Comparison of ENCODE assay signal across 34 cellular contexts in the genomic region with DNA sequence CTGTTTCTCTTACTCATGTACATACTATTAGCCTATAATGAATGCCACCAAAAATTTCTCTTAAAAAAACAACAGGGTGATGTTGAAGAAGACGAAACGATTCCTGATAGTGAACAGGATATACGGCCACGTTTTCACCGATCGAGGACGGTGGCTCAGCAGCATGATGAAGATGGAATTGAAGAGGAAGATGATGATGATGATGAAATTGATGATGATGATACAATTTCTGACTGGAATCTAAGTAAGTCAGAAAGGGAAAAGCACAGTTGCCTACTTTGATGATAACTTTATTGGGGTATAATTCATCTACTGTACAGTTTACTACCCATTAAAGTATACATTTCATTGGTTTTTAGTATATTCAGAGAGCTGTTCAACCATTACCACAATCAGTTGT.
DNase-seq lines count a peak whose midpoint lies in the region; ATAC-seq, FAIRE-seq and TF ChIP-seq lines count a peak whose summit lies in the region.
"Had no signal": no experiment of that assay in that cellular context is flagged by ENCODE, and none has a peak within 500 bp of the region (broad histone marks: within the 10 kb centered on the region; RNA-seq: fewer than 3 reads in every experiment).

No MANE protein-coding gene starts in this region.

- H3K9me1 ChIP-seq in K562 (ENCODE audit: control insufficient read depth, insufficient read depth, low read length) = no peaks in the 10 kb centered on the region

- DNase-seq in HepG2 (ENCODE audit: low spot score) (no peak), right lobe of liver (no peak), A549 (ENCODE audit: low read depth in 1 of 2, low spot score in 1 of 2) (no peak), K562 (ENCODE audit: extremely low read depth in 1 of 4, low spot score in 3 of 4) (no peak), aorta (no peak)
- DNase-seq in effector CD8-positive, alpha-beta T cell (lab: John Stamatoyannopoulos, UW) = no peak
- DNase-seq: 8988T; ACHN; AML-193; BE2C; C1 segment of cervical spinal cord; Caco-2; Calu3; CD4-positive, alpha-beta memory T cell; CD4-positive, alpha-beta T cell; CD4-positive, CD25-positive, alpha-beta regulatory T cell; CD8-positive, alpha-beta memory T cell; CD8-positive, alpha-beta T cell; COR-L47; DMS 273 treated with DMSO at 0.1 percent for 48 hours; DMS153; DMS53; DMS79; DMS79 treated with DMSO at 0.1 percent for 48 hours; DND-41; EL had no signal

- H3K9ac ChIP-seq in HepG2 (ENCODE audit: insufficient read depth, low read depth, low read length) (no peak overlapping the region), K562 (ENCODE audit: insufficient read depth in 1 of 2, low read depth in 2 of 2, low read length in 2 of 2) (no peak overlapping the region)
- H3K9ac ChIP-seq: BLaER1; BLaER1 treated with 17β-estradiol and CSF1 and Interleukin-3, amounts not matched to agents 10 nM and 100 nM had no signal

- POLR2A ChIA-PET in HepG2 (lab: Yijun Ruan, JAX) (no interaction called here), A549 (lab: Yijun Ruan, JAX) (no interaction called here), HEK293 (lab: Yijun Ruan, JAX) (no interaction called here), K562 (lab: Yijun Ruan, JAX) (no interaction called here)

- CTCF ChIA-PET in HepG2 (lab: Yijun Ruan, JAX; ENCODE audit: low intra/inter-chr PET ratio, low total read pairs) = no interaction called here
- CTCF ChIA-PET in A549 (lab: Yijun Ruan, JAX) = interaction anchor here (1.1 kb wide), 1 partner anchor 272 kb away, joined by 3 read pairs; no protein-coding TSS in a partner anchor
- CTCF ChIA-PET in HEK293 (lab: Yijun Ruan, JAX) = no interaction called here
- CTCF ChIA-PET in K562 (lab: Yijun Ruan, JAX; ENCODE audit: low intra/inter-chr PET ratio) = no interaction called here

- no peak overlapping the region for H2AFZ ChIP-seq in HepG2 (ENCODE audit: low read length)
- no peak overlapping the region for H2AFZ ChIP-seq in K562 (ENCODE audit: low read depth, low read length)

- ATAC-seq in HepG2 (no peak), right lobe of liver (no peak), A549 (no peak), K562 (no peak), GM21723 (IDR thresholded peaks at IDR 0.05; ENCODE audit: unreplicated experiment) (no peak), aorta (ENCODE audit: low FRiP score) (no peak)
- ATAC-seq: CD8-positive, alpha-beta T cell had no signal

- no TSS peak for BruUV-seq in HepG2 (replicated peaks; lab: Mats Ljungman, UMichigan)
- no TSS peak for BruUV-seq in K562 (replicated peaks; lab: Mats Ljungman, UMichigan)

- intact Hi-C loops in HepG2 (cut with micrococcal nuclease; ENCODE audit: unreplicated experiment) = no loop called here
- intact Hi-C loops in right lobe of liver (cut with DNase I) = no loop called here
- intact Hi-C loops in K562 (cut with micrococcal nuclease) = no loop called here
- intact Hi-C loops in aorta (cut with DNase I) = no loop called here

- TF ChIP-seq RAD21 in HepG2 (CRISPR knock-in tag; IDR thresholded peaks at IDR 0.05) (no peak), A549 (conservative IDR thresholded peaks at IDR 0.05 in 1 of 2, IDR thresholded peaks at IDR 0.05 in 1 of 2) (no peak), K562 (CRISPR knock-in tag; conservative IDR thresholded peaks at IDR 0.05 in 1 of 2, IDR thresholded peaks at IDR 0.05 in 1 of 2) (no peak)

- H3K9me3 ChIP-seq in HepG2 (ENCODE audit: low read length) (no peaks in the 10 kb centered on the region), right lobe of liver (no peaks in the 10 kb centered on the region), A549 (no peaks in the 10 kb centered on the region), HEK293 (ENCODE audit: control insufficient read depth, insufficient read depth, low read depth, low read length) (no peaks in the 10 kb centered on the region), K562 (replicated peaks; ENCODE audit: control insufficient read depth, insufficient read depth, low read depth, low read length) (no peaks in the 10 kb centered on the region), aorta (ENCODE audit: control insufficient read depth, low read length) (no peaks in the 10 kb centered on the region)
- H3K9me3 ChIP-seq: BE2C; BLaER1; BLaER1 treated with 17β-estradiol and CSF1 and Interleukin-3, amounts not matched to agents 10 nM and 100 nM; Caco-2 had no signal

- H3K27me3 ChIP-seq in HepG2 (ENCODE audit: control insufficient read depth in 1 of 2, insufficient read depth in 2 of 2, low read length in 2 of 2) = no peaks in the 10 kb centered on the region
- H3K27me3 ChIP-seq in right lobe of liver = no peaks in the 10 kb centered on the region
- no peaks in the 10 kb centered on the region for H3K27me3 ChIP-seq in K562 (ENCODE audit: control insufficient read depth in 2 of 2, insufficient read depth in 2 of 2, low read length in 2 of 2)
- H3K27me3 ChIP-seq in aorta (ENCODE audit: control insufficient read depth in 1 of 2, insufficient read depth in 2 of 2, low read length in 1 of 2) = no peaks in the 10 kb centered on the region
- H3K27me3 ChIP-seq: BE2C; BLaER1; BLaER1 treated with 17β-estradiol and CSF1 and Interleukin-3, amounts not matched to agents 10 nM and 100 nM had no signal

- in situ Hi-C loops in HepG2 (cut with HindIII; ENCODE audit: extremely low pct_ligation_motif_present, low pct_unique_long_range_greater_than_20kb) = no loop called here
- in situ Hi-C loops in K562 (cut with MboI) = no loop called here

- H3K36me3 ChIP-seq in HepG2 (replicated peaks in 1 of 2; ENCODE audit: control insufficient read depth in 1 of 2, insufficient read depth in 2 of 2, low read length in 2 of 2) (peaks cover 20 to 88% of the 10 kb centered on the region in 2 experiments), right lobe of liver (peaks cover 0 to 85% (median 23%) of the 10 kb centered on the region in 4 donors), HEK293 (ENCODE audit: control insufficient read depth in 2 of 2, insufficient read depth in 1 of 2, low read length in 2 of 2) (peaks cover 77 to 96% of the 10 kb centered on the region in 2 experiments), K562 (ENCODE audit: control insufficient read depth, insufficient read depth, low read length) (peaks cover 98% of the 10 kb centered on the region), aorta (ENCODE audit: control insufficient read depth in 1 of 2, insufficient read depth in 2 of 2, low read length in 1 of 2) (peaks cover 7 to 11% of the 10 kb centered on the region in 2 donors)

- no peaks in the 10 kb centered on the region for H4K20me1 ChIP-seq in HepG2 (ENCODE audit: insufficient read depth, low read length)
- H4K20me1 ChIP-seq in K562 (replicated peaks; ENCODE audit: control insufficient read depth, insufficient read depth, low read length) = 0 out of 2 replicates have a peak, but pooled peaks cover 3% of the 10 kb centered on the region

- H3K4me1 ChIP-seq in HepG2 (ENCODE audit: insufficient read depth, low read length) = peaks cover 11% of the 10 kb centered on the region
- no peaks in the 10 kb centered on the region for H3K4me1 ChIP-seq in right lobe of liver
- H3K4me1 ChIP-seq in A549 = peaks cover 36% of the 10 kb centered on the region
- H3K4me1 ChIP-seq in HEK293 (ENCODE audit: control insufficient read depth, insufficient read depth, low read length) = no peaks in the 10 kb centered on the region
- no peaks in the 10 kb centered on the region for H3K4me1 ChIP-seq in K562 (replicated peaks in 1 of 2; ENCODE audit: control insufficient read depth in 2 of 2, insufficient read depth in 2 of 2, low read length in 2 of 2)
- no peaks in the 10 kb centered on the region for H3K4me1 ChIP-seq in aorta (ENCODE audit: control insufficient read depth in 1 of 2, insufficient read depth in 2 of 2, low read length in 2 of 2)
- H3K4me1 ChIP-seq: BE2C had no signal

- over 99% methylated on average over 7 of the region's 7 CpGs for WGBS in HepG2 (ENCODE audit: low lambda C conversion rate)
- WGBS in right lobe of liver (ENCODE audit: insufficient coverage, low coverage, low lambda C conversion rate, missing lambda C conversion rate) = 92% methylated on average over 7 of the region's 7 CpGs
- 94% methylated on average over 7 of the region's 7 CpGs for WGBS in A549 (ENCODE audit: missing lambda C conversion rate)
- 99% methylated on average over 7 of the region's 7 CpGs for WGBS in K562 (ENCODE audit: insufficient coverage, low coverage, missing lambda C conversion rate)
- 93 to 94% methylated on average over 7 of the region's 7 CpGs for WGBS in aorta, 2 donors

- TF ChIP-seq EP300 in HepG2 (IDR thresholded peaks at IDR 0.05; ENCODE audit: low read depth in 2 of 2, low read length in 2 of 2) (no peak), HepG2 (CRISPR knock-in tag; IDR thresholded peaks at IDR 0.05; ENCODE audit: borderline replicate concordance) (no peak), A549 (IDR thresholded peaks at IDR 0.05) (no peak), K562 (IDR thresholded peaks at IDR 0.05; ENCODE audit: low read length) (no peak)

- no peak for TF ChIP-seq POLR2A in HepG2 (IDR thresholded peaks at IDR 0.05; ENCODE audit: insufficient read depth in 1 of 2, low read depth in 2 of 2, low read length in 2 of 2)
- TF ChIP-seq POLR2A in right lobe of liver (IDR thresholded peaks at IDR 0.05) = no peak
- no peak for TF ChIP-seq POLR2A in A549 (IDR thresholded peaks at IDR 0.05; ENCODE audit: low read length)
- no peak for TF ChIP-seq POLR2A in K562 (conservative IDR thresholded peaks at IDR 0.05)

- H3K27ac ChIP-seq in HepG2 (ENCODE audit: extremely low read length, insufficient read depth, low read length) (no peak overlapping the region), right lobe of liver (no peak overlapping the region), A549 (no peak overlapping the region), HEK293 (ENCODE audit: extremely low read depth, low read depth, low read length) (no peak overlapping the region), K562 (ENCODE audit: extremely low read depth, low read depth, low read length) (no peak overlapping the region), aorta (ENCODE audit: low read depth in 1 of 2, low read length in 2 of 2) (no peak overlapping the region)
- H3K27ac ChIP-seq: 22Rv1; BLaER1; BLaER1 treated with 17β-estradiol and CSF1 and Interleukin-3, amounts not matched to agents 10 nM and 100 nM; C4-2B had no signal

- H3K79me2 ChIP-seq in HepG2 (ENCODE audit: insufficient read depth, low read length) (peaks cover 3% of the 10 kb centered on the region), K562 (ENCODE audit: control insufficient read depth, insufficient read depth, low read length) (peaks cover 5% of the 10 kb centered on the region; the same call in 2 of the 3 replicates)

- TF ChIP-seq CTCF in HepG2 (CRISPR knock-in tag; IDR thresholded peaks at IDR 0.05) (no peak), right lobe of liver (IDR thresholded peaks at IDR 0.05) (no peak), A549 (IDR thresholded peaks at IDR 0.05) (no peak), HEK293 (tag by site-specific recombination; IDR thresholded peaks at IDR 0.05) (no peak), K562 (IDR thresholded peaks at IDR 0.05 in 2 of 3, conservative IDR thresholded peaks at IDR 0.05 in 1 of 3; ENCODE audit: insufficient read depth in 2 of 3, low read depth in 1 of 3, low read length in 3 of 3) (no peak)

- H3K4me3 ChIP-seq in HepG2 (replicated peaks in 1 of 3; ENCODE audit: insufficient read depth in 1 of 3, low read depth in 2 of 3, low read length in 3 of 3) (no peak overlapping the region), right lobe of liver (no peak overlapping the region), A549 (no peak overlapping the region), HEK293 (ENCODE audit: low read depth, low read length) (no peak overlapping the region), K562 (no peak overlapping the region), aorta (ENCODE audit: low read length in 2 of 2) (no peak overlapping the region)
- H3K4me3 ChIP-seq: BLaER1; BLaER1 treated with 17β-estradiol and CSF1 and Interleukin-3, amounts not matched to agents 10 nM and 100 nM had no signal

- H3K4me2 ChIP-seq in HepG2 (ENCODE audit: low read depth, low read length) (no peak overlapping the region), A549 (no peak overlapping the region), K562 (ENCODE audit: insufficient read depth, low read length) (no peak overlapping the region)
- H3K4me2 ChIP-seq: BLaER1; BLaER1 treated with 17β-estradiol and CSF1 and Interleukin-3, amounts not matched to agents 10 nM and 100 nM had no signal

- no peak for FAIRE-seq in HepG2 (lab: Jason Lieb, UNC)
- no peak for FAIRE-seq in A549 (lab: Jason Lieb, UNC)
- FAIRE-seq in K562 (lab: Jason Lieb, UNC) = no peak
- FAIRE-seq: A204.1, D721Med had no signal
